In the genomic region with DNA sequence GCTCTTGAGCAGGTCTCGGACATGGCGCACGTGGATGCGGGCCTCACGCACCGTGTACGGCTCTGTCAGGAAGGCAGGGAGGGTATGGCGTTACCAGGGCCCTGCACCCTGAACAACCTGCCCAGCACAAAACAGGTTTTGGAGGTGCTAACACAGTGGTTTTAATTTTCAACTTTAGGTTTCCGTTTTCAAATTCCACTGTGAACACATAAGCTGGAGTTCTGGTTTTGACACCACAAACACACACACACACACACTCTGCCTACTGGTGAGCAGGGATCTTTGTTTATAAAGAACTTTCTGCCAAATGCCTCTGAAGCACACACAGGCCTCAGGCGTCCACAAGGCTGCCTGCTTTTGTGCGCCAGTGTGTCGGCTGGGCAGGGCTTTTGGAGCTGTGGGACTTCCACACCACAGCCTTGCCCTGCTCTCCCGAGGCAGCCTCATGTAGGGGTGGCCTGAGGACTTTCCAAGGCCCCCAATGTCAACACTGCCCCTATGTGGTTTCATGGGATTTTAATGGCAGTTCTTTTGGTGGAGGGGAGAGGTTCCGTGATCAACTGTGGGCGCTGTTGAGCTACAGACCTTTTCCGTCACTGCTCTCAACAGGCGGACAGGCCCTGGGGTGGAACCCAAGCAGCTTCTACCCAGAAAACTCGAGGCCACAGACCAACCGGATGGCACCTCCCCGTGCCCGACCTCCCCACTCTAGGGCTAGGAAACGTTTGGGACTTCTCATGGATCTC, we compare ENCODE assay signal across 22 cellular contexts. TPM values are rescaled to one million over a fixed set of nuclear protein-coding genes. Genes with fewer than 3 reads are reported as not detected.
DNase-seq lines count a peak whose midpoint lies in the region; TF ChIP-seq lines count a peak whose summit lies in the region.
"Had no signal": no experiment of that assay in that cellular context is flagged by ENCODE, and none has a peak within 500 bp of the region (broad histone marks: within the 10 kb centered on the region; RNA-seq: fewer than 3 reads in every experiment).

No MANE protein-coding gene starts in this region.

- no peak overlapping the region for H3K4me3 ChIP-seq in H7 (ENCODE audit: insufficient read depth, low read depth, low read length)
- H3K4me3 ChIP-seq in endodermal cell (ENCODE audit: low read length) = no peak overlapping the region
- H3K4me3 ChIP-seq in muscle layer of colon (ENCODE audit: low read depth in 1 of 2, low read length in 2 of 2) = no peak overlapping the region
- H3K4me3 ChIP-seq: pancreas had no signal

- H3K36me3 ChIP-seq in H7 (replicated peaks; ENCODE audit: control insufficient read depth, insufficient read depth, low read length) = peaks cover 6% of the 10 kb centered on the region
- peaks cover 19% of the 10 kb centered on the region for H3K36me3 ChIP-seq in endodermal cell (ENCODE audit: control insufficient read depth, insufficient read depth, low read length)
- H3K36me3 ChIP-seq in muscle layer of colon (ENCODE audit: insufficient read depth, low read length) = peaks cover 22% of the 10 kb centered on the region

- peak; percentile 41 for TF ChIP-seq CTCF in endodermal cell (conservative IDR thresholded peaks at IDR 0.05)
- TF ChIP-seq CTCF in progenitor cell of endocrine pancreas (IDR thresholded peaks at IDR 0.05; ENCODE audit: unreplicated experiment) = no peak

- H3K4me1 ChIP-seq in endodermal cell (ENCODE audit: control insufficient read depth, insufficient read depth, low read length) = peaks cover under 1% of the 10 kb centered on the region
- peaks cover 4% of the 10 kb centered on the region for H3K4me1 ChIP-seq in muscle layer of colon (ENCODE audit: insufficient read depth, low read length)

- no peaks in the 10 kb centered on the region for H3K27me3 Mint-ChIP-seq in endodermal cell (ENCODE audit: insufficient read depth)
- no peaks in the 10 kb centered on the region for H3K27me3 Mint-ChIP-seq in progenitor cell of endocrine pancreas
- H3K27me3 Mint-ChIP-seq: activated naive CD4-positive, alpha-beta T cell treated with anti-CD3 and anti-CD28 coated beads, Interleukin-2, amount 50 U/mL, for 24 hours; type B pancreatic cell had no signal

- no peak overlapping the region for H3K4me3 Mint-ChIP-seq in endodermal cell
- H3K4me3 Mint-ChIP-seq in progenitor cell of endocrine pancreas (ENCODE audit: low read depth) = no peak overlapping the region
- H3K4me3 Mint-ChIP-seq: activated naive CD4-positive, alpha-beta T cell treated with anti-CD3 and anti-CD28 coated beads, Interleukin-2, amount 50 U/mL, for 24 hours; type B pancreatic cell had no signal

- DNase-seq in D341Med (ENCODE audit: low spot score) (peak; percentile 9), H7 (peak; percentile 83), endodermal cell (peak; percentile 75), HT-29 (ENCODE audit: low spot score) (no peak), cerebellar cortex (ENCODE audit: low spot score) (no peak), progenitor cell of endocrine pancreas (ENCODE audit: low spot score, unreplicated experiment) (no peak), NCI-H2081 treated with DMSO at 0.1 percent for 48 hours (lab: John Stamatoyannopoulos, UW) (no peak)
- DNase-seq: activated CD4-positive, alpha-beta T cell treated with anti-CD3 and anti-CD28 coated beads, Interleukin-2, amount 50 U/mL, for 48 hours; activated T-cell treated with anti-CD3 and anti-CD28 coated beads, Interleukin-2, amount 50 U/mL, for 1 hour; cortex of kidney; DND-41; foreskin melanocyte; NCI-H69; SIG-M5; stimulated activated naive CD8-positive, alpha-beta T cell treated with anti-CD3 and anti-CD28 coated beads, Interleukin-15, Interleukin-2, amounts not matched to agents 100 U/mL and 50 U/mL, for 24 hours; T-helper 1 cell had no signal

- H3K4me1 Mint-ChIP-seq in endodermal cell (peaks cover 5% of the 10 kb centered on the region), progenitor cell of endocrine pancreas (ENCODE audit: low read depth) (peaks cover 3% of the 10 kb centered on the region)

- 95 to 97% methylated on average over 17 to 22 of the region's 22 CpGs for WGBS in endodermal cell (ENCODE audit: insufficient coverage in 1 of 2, insufficient read length in 1 of 2), 2 experiments

- no peaks in the 10 kb centered on the region for H3K9me3 ChIP-seq in endodermal cell (ENCODE audit: control insufficient read depth, low read length)
- no peaks in the 10 kb centered on the region for H3K9me3 ChIP-seq in muscle layer of colon (ENCODE audit: low read length)
- H3K9me3 ChIP-seq: pancreas had no signal

- peaks cover 30% of the 10 kb centered on the region for H3K36me3 Mint-ChIP-seq in endodermal cell (ENCODE audit: low read depth)
- H3K36me3 Mint-ChIP-seq in progenitor cell of endocrine pancreas (ENCODE audit: insufficient read depth) = peaks cover 3% of the 10 kb centered on the region
- H3K36me3 Mint-ChIP-seq: activated naive CD4-positive, alpha-beta T cell treated with anti-CD3 and anti-CD28 coated beads, Interleukin-2, amount 50 U/mL, for 24 hours had no signal

- H3K27ac ChIP-seq in endodermal cell (ENCODE audit: low read depth, low read length) (no peak overlapping the region), muscle layer of colon (ENCODE audit: low read depth, low read length) (peak overlapping the region; percentile 27)
- H3K27ac ChIP-seq: pancreas had no signal

- H3K9me3 Mint-ChIP-seq in endodermal cell = no peaks in the 10 kb centered on the region
- H3K9me3 Mint-ChIP-seq in progenitor cell of endocrine pancreas (ENCODE audit: low read depth) = no peaks in the 10 kb centered on the region
- H3K9me3 Mint-ChIP-seq: activated naive CD4-positive, alpha-beta T cell treated with anti-CD3 and anti-CD28 coated beads, Interleukin-2, amount 50 U/mL, for 24 hours; type B pancreatic cell had no signal

- no peaks in the 10 kb centered on the region for H3K27me3 ChIP-seq in H7 (ENCODE audit: control insufficient read depth, insufficient read depth, low read length)
- no peaks in the 10 kb centered on the region for H3K27me3 ChIP-seq in endodermal cell (ENCODE audit: control insufficient read depth, insufficient read depth, low read length, poor library complexity, severe bottlenecking)
- no peaks in the 10 kb centered on the region for H3K27me3 ChIP-seq in muscle layer of colon (ENCODE audit: control insufficient read depth in 1 of 2, insufficient read depth in 2 of 2, low read length in 2 of 2)
- H3K27me3 ChIP-seq: pancreas had no signal

- H3K27ac Mint-ChIP-seq in endodermal cell (no peak overlapping the region), progenitor cell of endocrine pancreas (no peak overlapping the region)
- H3K27ac Mint-ChIP-seq: activated naive CD4-positive, alpha-beta T cell treated with anti-CD3 and anti-CD28 coated beads, Interleukin-2, amount 50 U/mL, for 24 hours; type B pancreatic cell had no signal

- H3K9ac ChIP-seq in endodermal cell (ENCODE audit: extremely low read depth, low read length, poor library complexity, severe bottlenecking) = no peak overlapping the region
- H3K9ac ChIP-seq in muscle layer of colon (ENCODE audit: low read length) = no peak overlapping the region

RNA-seq across cellular contexts. Expression of gene CLUH, which starts 9.4 kb away (rescaled TPM):
- total RNA-seq in H7 (2014; rRNA removed; shearing (Covaris generic)) = 131 and 148 TPM in 2 replicates
- total RNA-seq in endodermal cell (10 to 100 TPM; 55.5 to 61.8 TPM), progenitor cell of endocrine pancreas (40.2 and 46.9 TPM in 2 replicates)
- polyA plus RNA-seq in endodermal cell (2013, experiment 1 of 2) = 27.4 TPM
- polyA plus RNA-seq in endodermal cell (2013, experiment 2 of 2) = 21.7 TPM
- 156 and 168 TPM in 2 replicates for total RNA-seq in HT-29 (2014; rRNA removed; shearing (Covaris generic))

RNA-seq across cellular contexts. Expression of gene CCDC92B, which starts 47.3 kb away (rescaled TPM):
- total RNA-seq in H7 (2014; rRNA removed; shearing (Covaris generic)) = 2.5 and 3.7 TPM in 2 replicates
- total RNA-seq in endodermal cell (1 to 10 TPM; 4.3 to 5.8 TPM), progenitor cell of endocrine pancreas (0.87 and 1.3 TPM in 2 replicates)
- 1.2 TPM for polyA plus RNA-seq in endodermal cell (2013, experiment 1 of 2)
- polyA plus RNA-seq in endodermal cell (2013, experiment 2 of 2) = 0.87 TPM
- 0.18 TPM in 2 replicates for total RNA-seq in HT-29 (2014; rRNA removed; shearing (Covaris generic))
- total RNA-seq: OCI-LY7, skeletal muscle tissue had no signal

Comparison
In these comparisons a context has a peak if more than half of its experiments do, and no peak if none do; other contexts are left out.
1. DNase-seq: peak in D341Med (single experiment), H7 (single experiment) and endodermal cell (single experiment); none in HT-29 (single experiment), cerebellar cortex (single experiment), progenitor cell of endocrine pancreas (single experiment) and NCI-H2081 treated with DMSO at 0.1 percent for 48 hours (single experiment).